Comparison of ENCODE assay signal across 13 cellular contexts in the genomic region with DNA sequence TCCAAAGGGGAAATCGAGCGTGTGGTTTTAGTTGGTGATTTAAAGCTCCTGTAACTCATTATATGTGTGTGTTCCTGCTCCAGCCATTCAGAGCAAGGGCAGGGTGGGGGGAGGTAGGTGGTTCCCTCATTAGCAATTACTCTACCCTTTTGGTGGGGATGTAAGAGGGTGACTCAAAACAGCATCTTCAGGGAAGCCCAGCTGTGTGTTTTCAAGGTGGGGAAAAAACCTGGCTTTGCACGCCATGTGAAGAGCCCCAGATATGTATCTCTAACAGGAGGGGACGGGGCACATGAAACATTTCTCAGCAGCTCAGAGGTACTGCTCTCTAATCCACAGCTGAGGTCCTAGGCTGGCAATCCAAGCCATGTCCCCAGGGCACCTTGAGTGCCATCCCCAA.
DNase-seq lines count a peak whose midpoint lies in the region; ATAC-seq and TF ChIP-seq lines count a peak whose summit lies in the region.
"Had no signal": no experiment of that assay in that cellular context is flagged by ENCODE, and none has a peak within 500 bp of the region (broad histone marks: within the 10 kb centered on the region; RNA-seq: fewer than 3 reads in every experiment).

No MANE protein-coding gene starts in this region.

- H3K36me3 Mint-ChIP-seq in nephron (ENCODE audit: low read depth): no peaks in the 10 kb centered on the region
- H3K36me3 Mint-ChIP-seq in activated T-helper 17 cell treated with anti-CD3 and anti-CD28 coated beads, Interleukin-2, amount 50 U/mL, for 72 hours (ENCODE audit: low read depth): no peaks in the 10 kb centered on the region
- no peaks in the 10 kb centered on the region for H3K36me3 Mint-ChIP-seq in activated T-helper 1 cell treated with anti-CD3 and anti-CD28 coated beads, Interleukin-12 subunit alpha, Interleukin-12 subunit beta, Interleukin-2, Interleukin-4 antibody, amounts not matched to agents 30 ng/mL and 10 ng/mL and 1 ng/mL, durations not matched to agents 14 hours and 24 hours and 36 hours (ENCODE audit: low read depth)
- H3K36me3 Mint-ChIP-seq in MCF 10A (ENCODE audit: insufficient read depth, unreplicated experiment): no peaks in the 10 kb centered on the region
- H3K36me3 Mint-ChIP-seq: activated CD4-positive, alpha-beta memory T cell treated with anti-CD3 and anti-CD28 coated beads for 36 hours had no signal

- peak overlapping the region in 2 of 3 experiments; percentile 22 to 66 for H3K4me3 Mint-ChIP-seq in nephron
- H3K4me3 Mint-ChIP-seq in activated T-helper 17 cell treated with anti-CD3 and anti-CD28 coated beads, Interleukin-2, amount 50 U/mL, for 72 hours: no peak overlapping the region
- no peak overlapping the region for H3K4me3 Mint-ChIP-seq in activated T-helper 1 cell treated with anti-CD3 and anti-CD28 coated beads, Interleukin-12 subunit alpha, Interleukin-12 subunit beta, Interleukin-2, Interleukin-4 antibody, amounts not matched to agents 30 ng/mL and 10 ng/mL and 1 ng/mL, durations not matched to agents 14 hours and 24 hours and 36 hours
- H3K4me3 Mint-ChIP-seq in MCF 10A (ENCODE audit: unreplicated experiment): no peak overlapping the region
- H3K4me3 Mint-ChIP-seq: activated CD4-positive, alpha-beta memory T cell treated with anti-CD3 and anti-CD28 coated beads for 36 hours; effector memory CD8-positive, alpha-beta T cell had no signal

- H3K4me1 Mint-ChIP-seq in nephron: peaks cover 14% of the 10 kb centered on the region
- H3K4me1 Mint-ChIP-seq in activated T-helper 17 cell treated with anti-CD3 and anti-CD28 coated beads, Interleukin-2, amount 50 U/mL, for 72 hours: no peaks in the 10 kb centered on the region
- H3K4me1 Mint-ChIP-seq in activated T-helper 1 cell treated with anti-CD3 and anti-CD28 coated beads, Interleukin-12 subunit alpha, Interleukin-12 subunit beta, Interleukin-2, Interleukin-4 antibody, amounts not matched to agents 30 ng/mL and 10 ng/mL and 1 ng/mL, durations not matched to agents 14 hours and 24 hours and 36 hours (ENCODE audit: low read depth): no peaks in the 10 kb centered on the region
- no peaks in the 10 kb centered on the region for H3K4me1 Mint-ChIP-seq in MCF 10A (ENCODE audit: insufficient read depth, unreplicated experiment)

- no peak for DNase-seq in activated T-helper 1 cell treated with anti-CD3 and anti-CD28 coated beads, Interleukin-12 subunit alpha, Interleukin-12 subunit beta, Interleukin-2, Interleukin-4 antibody, amounts not matched to agents 30 ng/mL and 10 ng/mL and 1 ng/mL, durations not matched to agents 14 hours and 24 hours and 36 hours (ENCODE audit: low spot score)
- DNase-seq in COLO668 (lab: John Stamatoyannopoulos, UW; ENCODE audit: unreplicated experiment) (no peak), MCF 10A (ENCODE audit: unreplicated experiment) (no peak)
- DNase-seq: activated CD4-positive, alpha-beta memory T cell treated with anti-CD3 and anti-CD28 coated beads for 36 hours; effector memory CD8-positive, alpha-beta T cell; Karpas-422; NCI-H510A treated with DMSO at 0.1 percent for 48 hours; right cardiac atrium had no signal

- H3K9me3 Mint-ChIP-seq in nephron (peaks cover 3% of the 10 kb centered on the region), MCF 10A (ENCODE audit: unreplicated experiment) (no peaks in the 10 kb centered on the region)
- no peaks in the 10 kb centered on the region for H3K9me3 Mint-ChIP-seq in activated T-helper 17 cell treated with anti-CD3 and anti-CD28 coated beads, Interleukin-2, amount 50 U/mL, for 72 hours
- peaks cover 6% of the 10 kb centered on the region for H3K9me3 Mint-ChIP-seq in activated T-helper 1 cell treated with anti-CD3 and anti-CD28 coated beads, Interleukin-12 subunit alpha, Interleukin-12 subunit beta, Interleukin-2, Interleukin-4 antibody, amounts not matched to agents 30 ng/mL and 10 ng/mL and 1 ng/mL, durations not matched to agents 14 hours and 24 hours and 36 hours

- H3K27ac Mint-ChIP-seq in nephron (peak overlapping the region in 1 of 3 experiments; percentile 83), MCF 10A (ENCODE audit: low read depth, unreplicated experiment) (no peak overlapping the region)
- no peak overlapping the region for H3K27ac Mint-ChIP-seq in activated T-helper 17 cell treated with anti-CD3 and anti-CD28 coated beads, Interleukin-2, amount 50 U/mL, for 72 hours
- H3K27ac Mint-ChIP-seq in activated T-helper 1 cell treated with anti-CD3 and anti-CD28 coated beads, Interleukin-12 subunit alpha, Interleukin-12 subunit beta, Interleukin-2, Interleukin-4 antibody, amounts not matched to agents 30 ng/mL and 10 ng/mL and 1 ng/mL, durations not matched to agents 14 hours and 24 hours and 36 hours: no peak overlapping the region
- H3K27ac Mint-ChIP-seq: activated CD4-positive, alpha-beta memory T cell treated with anti-CD3 and anti-CD28 coated beads for 36 hours; effector memory CD8-positive, alpha-beta T cell had no signal

- no TSS peak for BruUV-seq in MCF 10A (replicated peaks; lab: Mats Ljungman, UMichigan)

- POLR2A ChIA-PET in MCF 10A (lab: Yijun Ruan, JAX): no interaction called here

- H3K27me3 Mint-ChIP-seq in nephron (ENCODE audit: low read depth) (peaks cover 36% of the 10 kb centered on the region), MCF 10A (ENCODE audit: insufficient read depth, unreplicated experiment) (peaks cover 60% of the 10 kb centered on the region)
- H3K27me3 Mint-ChIP-seq in activated T-helper 17 cell treated with anti-CD3 and anti-CD28 coated beads, Interleukin-2, amount 50 U/mL, for 72 hours: no peaks in the 10 kb centered on the region
- H3K27me3 Mint-ChIP-seq in activated T-helper 1 cell treated with anti-CD3 and anti-CD28 coated beads, Interleukin-12 subunit alpha, Interleukin-12 subunit beta, Interleukin-2, Interleukin-4 antibody, amounts not matched to agents 30 ng/mL and 10 ng/mL and 1 ng/mL, durations not matched to agents 14 hours and 24 hours and 36 hours (ENCODE audit: insufficient read depth): no peaks in the 10 kb centered on the region
- H3K27me3 Mint-ChIP-seq: activated CD4-positive, alpha-beta memory T cell treated with anti-CD3 and anti-CD28 coated beads for 36 hours; effector memory CD8-positive, alpha-beta T cell had no signal

- CTCF ChIA-PET in MCF 10A (lab: Yijun Ruan, JAX): no interaction called here

- intact Hi-C loops in activated T-helper 1 cell treated with anti-CD3 and anti-CD28 coated beads, Interleukin-12 subunit alpha, Interleukin-12 subunit beta, Interleukin-2, Interleukin-4 antibody, amounts not matched to agents 30 ng/mL and 10 ng/mL and 1 ng/mL, durations not matched to agents 14 hours and 24 hours and 36 hours (cut with micrococcal nuclease): no loop called here
- intact Hi-C loops in MCF 10A (cut with micrococcal nuclease): no loop called here

- TF ChIP-seq CTCF in nephron (IDR thresholded peaks at IDR 0.05; ENCODE audit: unreplicated experiment in 3 of 3) (no peak), MCF 10A (IDR thresholded peaks at IDR 0.05; ENCODE audit: unreplicated experiment) (no peak)

- ATAC-seq in GM18909 (IDR thresholded peaks at IDR 0.05; ENCODE audit: poor library complexity, unreplicated experiment) (peak; percentile 93), GM21529 (IDR thresholded peaks at IDR 0.05; ENCODE audit: unreplicated experiment) (peak; percentile 91), HG03095 (IDR thresholded peaks at IDR 0.05; ENCODE audit: unreplicated experiment) (peak; percentile 92)
- no peak for ATAC-seq in activated T-helper 17 cell treated with anti-CD3 and anti-CD28 coated beads, Interleukin-2, amount 50 U/mL, for 72 hours (replicated peaks)
- ATAC-seq: effector memory CD8-positive, alpha-beta T cell; right cardiac atrium had no signal

Comparison
In these comparisons a context has a peak if more than half of its experiments do, and no peak if none do; other contexts are left out.
1. H3K4me3 Mint-ChIP-seq: peak in nephron (2 of 3); none in activated T-helper 17 cell treated with anti-CD3 and anti-CD28 coated beads, Interleukin-2, amount 50 U/mL, for 72 hours (single experiment), activated T-helper 1 cell treated with anti-CD3 and anti-CD28 coated beads, Interleukin-12 subunit alpha, Interleukin-12 subunit beta, Interleukin-2, Interleukin-4 antibody, amounts not matched to agents 30 ng/mL and 10 ng/mL and 1 ng/mL, durations not matched to agents 14 hours and 24 hours and 36 hours (single experiment) and MCF 10A (single experiment).